ENCODE assay signal across 9 cellular contexts in genomic region chr1:23568608-23569383, GRCh38. TPM values are rescaled to one million over a fixed set of nuclear protein-coding genes. Genes with fewer than 3 reads are reported as not detected.
DNase-seq lines count a peak whose midpoint lies in the region; ATAC-seq and TF ChIP-seq lines count a peak whose summit lies in the region.
"Had no signal": no experiment of that assay in that cellular context is flagged by ENCODE, and none has a peak within 500 bp of the region (broad histone marks: within the 10 kb centered on the region; RNA-seq: fewer than 3 reads in every experiment).

No MANE protein-coding gene starts in this region.

- no peaks in the 10 kb centered on the region for H3K36me3 ChIP-seq in WERI-Rb-1
- no peaks in the 10 kb centered on the region for H3K36me3 ChIP-seq in heart right ventricle

- peaks cover 7 to 38% (median 18%) of the 10 kb centered on the region in 9 donors for H3K4me1 ChIP-seq in heart right ventricle

- H3K27ac ChIP-seq in WERI-Rb-1: peak overlapping the region; percentile 83
- peak overlapping the region; percentile 86 to 99 (median 91) for H3K27ac ChIP-seq in heart right ventricle

- H3K27me3 ChIP-seq in WERI-Rb-1 (ENCODE audit: insufficient read depth, low read depth, severe bottlenecking) (no peaks in the 10 kb centered on the region), heart right ventricle (peaks cover 0 to 25% (median 0%) of the 10 kb centered on the region in 7 donors)

- WGBS in heart right ventricle, 2 donors: 26 to 29% methylated on average over 16 of the region's 16 CpGs

- intact Hi-C loops in heart right ventricle (cut with DNase I): no loop called here

- peak; percentile 23 to 55 (median 38) for ATAC-seq in heart right ventricle
- no peak for ATAC-seq in GM19467 (IDR thresholded peaks at IDR 0.05; ENCODE audit: unreplicated experiment)

- H3K9me3 ChIP-seq in WERI-Rb-1 (ENCODE audit: severe bottlenecking) (no peaks in the 10 kb centered on the region), heart right ventricle (no peaks in the 10 kb centered on the region)
- H3K9me3 ChIP-seq: mucosa of descending colon had no signal

- DNase-seq in WERI-Rb-1: peak; percentile 49
- no peak for DNase-seq in heart right ventricle
- DNase-seq in retina: peak; percentile 76
- no peak for DNase-seq in activated gamma-delta T cell treated with Interleukin-2 at 50 U/mL for 16 hours
- no peak for DNase-seq in iPS-NIHi11 (ENCODE audit: low spot score)
- no peak for DNase-seq in RPMI8226

- H3K4me3 ChIP-seq in GM08714 (ENCODE audit: low read length): peak overlapping the region; percentile 35; the same call in 1 of the 2 replicates
- peak overlapping the region; percentile 67 for H3K4me3 ChIP-seq in WERI-Rb-1 (ENCODE audit: low read depth, low read length)
- peak overlapping the region; percentile 43 to 74 (median 66) for H3K4me3 ChIP-seq in heart right ventricle
- H3K4me3 ChIP-seq: mucosa of descending colon had no signal

- TF ChIP-seq CTCF in WERI-Rb-1 (IDR thresholded peaks at IDR 0.05; ENCODE audit: low read depth, low read length) (no peak), heart right ventricle (IDR thresholded peaks at IDR 0.05) (no peak)

RNA-seq across cellular contexts. Expression of gene ID3, which starts 9.5 kb away (rescaled TPM):
- total RNA-seq in heart right ventricle: 100 to 1,000 TPM in 3 of 10 donors, 10 to 100 TPM in 7; 44.7 to 148 (median 83.4) TPM
- polyA plus RNA-seq in heart right ventricle: 100 to 1,000 TPM in 1 of 2 donors, 10 to 100 TPM in 1; 73.6 to 217 TPM

RNA-seq across cellular contexts. Expression of gene E2F2, which starts 37.8 kb away (rescaled TPM):
- 1 to 10 TPM in 1 of 10 donors, under 1 TPM in 8, not detected in 1; 0.04 to 2.3 (median 0.17) TPM for total RNA-seq in heart right ventricle
- under 1 TPM in 1 of 2 donors, not detected in 1; 0.06 TPM for polyA plus RNA-seq in heart right ventricle

Comparison
In these comparisons a context has a peak if more than half of its experiments do, and no peak if none do; other contexts are left out.
1. DNase-seq: peak in WERI-Rb-1 (single experiment) and retina (single experiment); none in heart right ventricle (0 of 2), activated gamma-delta T cell treated with Interleukin-2 at 50 U/mL for 16 hours (single experiment), iPS-NIHi11 (single experiment) and RPMI8226 (single experiment).
2. Peak in every context shown above with its lines, with median percentiles within 50 percentile points of each other: H3K4me3 ChIP-seq.